Comparison of ENCODE assay signal across 11 cellular contexts in genomic region chr10:102397222-102398171, GRCh38. TPM values are rescaled to one million over a fixed set of nuclear protein-coding genes. Genes with fewer than 3 reads are reported as not detected.
DNase-seq lines count a peak whose midpoint lies in the region; FAIRE-seq and TF ChIP-seq lines count a peak whose summit lies in the region.
"Had no signal": no experiment of that assay in that cellular context is flagged by ENCODE, and none has a peak within 500 bp of the region (broad histone marks: within the 10 kb centered on the region; RNA-seq: fewer than 3 reads in every experiment).

No MANE protein-coding gene starts in this region.

- peaks cover 3% of the 10 kb centered on the region for H3K36me3 ChIP-seq in mammary epithelial cell (ENCODE audit: insufficient read depth, low read length)
- no peaks in the 10 kb centered on the region for H3K36me3 ChIP-seq in SU-DHL-6 (ENCODE audit: low read length)
- H3K36me3 ChIP-seq in kidney (ENCODE audit: control insufficient read depth in 1 of 2, insufficient read depth in 2 of 2, low read length in 2 of 2) = peaks cover 0 to 5% of the 10 kb centered on the region in 2 donors
- peaks cover 29 to 30% of the 10 kb centered on the region in 2 donors for H3K36me3 ChIP-seq in stomach smooth muscle (ENCODE audit: control insufficient read depth in 2 of 2, insufficient read depth in 2 of 2, low read length in 2 of 2)

- H3K9ac ChIP-seq in mammary epithelial cell (ENCODE audit: insufficient read depth, low read length) (no peak overlapping the region), SU-DHL-6 (ENCODE audit: low read length) (peak overlapping the region; percentile 91; the same call in 1 of the 2 replicates), kidney (ENCODE audit: low read length in 2 of 2) (peak overlapping the region in 1 of 2 donors; percentile 23), stomach smooth muscle (ENCODE audit: low read length in 2 of 2) (peak overlapping the region; percentile 87 to 89)

- no peaks in the 10 kb centered on the region for H3K9me2 ChIP-seq in SU-DHL-6 (replicated peaks; ENCODE audit: insufficient read depth, low read length)

- intact Hi-C loops in MCF 10A (cut with micrococcal nuclease) (no loop called here), mammary epithelial cell (cut with micrococcal nuclease) (no loop called here), kidney (cut with DNase I) (no loop called here)

- DNase-seq in MCF 10A (ENCODE audit: unreplicated experiment) (no peak), mammary epithelial cell (no peak), kidney (peak; percentile 38), RPMI8226 (no peak), NCI-H1105 (lab: John Stamatoyannopoulos, UW) (no peak), anterior cingulate cortex (lab: John Stamatoyannopoulos, UW) (no peak)
- DNase-seq: stimulated activated CD4-positive, alpha-beta T cell treated with anti-CD3 and anti-CD28 coated beads, Interleukin-2, amount 100 ng/mL, for 24 hours had no signal

- H3K27ac ChIP-seq in mammary epithelial cell (ENCODE audit: insufficient read depth, low read depth, low read length) = no peak overlapping the region
- H3K27ac ChIP-seq in SU-DHL-6 (ENCODE audit: low read depth, low read length) = peak overlapping the region; percentile 37
- H3K27ac ChIP-seq in kidney (ENCODE audit: low read depth in 2 of 2, low read length in 2 of 2) = no peak overlapping the region
- peak overlapping the region; percentile 100 for H3K27ac ChIP-seq in stomach smooth muscle (ENCODE audit: low read length)

- dilution Hi-C loops in mammary epithelial cell (cut with HindIII; ENCODE audit: low sequenced_read_pairs) = no loop called here

- H3K4me3 ChIP-seq in mammary epithelial cell (replicated peaks in 1 of 3; ENCODE audit: insufficient read depth in 1 of 3, low read depth in 2 of 3, low read length in 3 of 3) (no peak overlapping the region), SU-DHL-6 (ENCODE audit: insufficient read depth, low read length, poor library complexity, severe bottlenecking) (no peak overlapping the region), kidney (ENCODE audit: low read length in 2 of 2) (no peak overlapping the region), stomach smooth muscle (ENCODE audit: low read length in 2 of 2) (peak overlapping the region; percentile 81 to 94)

- H3K9me3 Mint-ChIP-seq in MCF 10A (ENCODE audit: unreplicated experiment) = no peaks in the 10 kb centered on the region

- in situ Hi-C loops in mammary epithelial cell (cut with MboI; ENCODE audit: low sequenced_read_pairs in 2 of 2) = no loop called here

- H2AFZ ChIP-seq in mammary epithelial cell (ENCODE audit: low read depth, low read length) (no peak overlapping the region), SU-DHL-6 (ENCODE audit: low read depth, low read length, severe bottlenecking) (no peak overlapping the region)

- H3K27me3 ChIP-seq in mammary epithelial cell (ENCODE audit: insufficient read depth, low read length) (no peaks in the 10 kb centered on the region), SU-DHL-6 (ENCODE audit: low read length) (no peaks in the 10 kb centered on the region), stomach smooth muscle (ENCODE audit: control insufficient read depth in 1 of 2, insufficient read depth in 2 of 2, low read length in 2 of 2) (no peaks in the 10 kb centered on the region)

- H3K4me1 ChIP-seq in mammary epithelial cell (ENCODE audit: insufficient read depth, low read length) (peaks cover 39% of the 10 kb centered on the region), kidney (ENCODE audit: control insufficient read depth in 1 of 2, insufficient read depth in 1 of 2, low read depth in 1 of 2, low read length in 2 of 2) (peaks cover 13 to 16% of the 10 kb centered on the region in 2 donors), stomach smooth muscle (ENCODE audit: control insufficient read depth, insufficient read depth, low read length) (peaks cover 82% of the 10 kb centered on the region)

- H3K9me3 ChIP-seq in mammary epithelial cell (replicated peaks; ENCODE audit: insufficient read depth, low read length) = no peaks in the 10 kb centered on the region
- H3K9me3 ChIP-seq in SU-DHL-6 (ENCODE audit: insufficient read depth, low read length) = no peaks in the 10 kb centered on the region
- no peaks in the 10 kb centered on the region for H3K9me3 ChIP-seq in kidney (ENCODE audit: control insufficient read depth in 1 of 2, low read length in 2 of 2)
- no peaks in the 10 kb centered on the region for H3K9me3 ChIP-seq in stomach smooth muscle (ENCODE audit: control insufficient read depth in 2 of 2, low read length in 2 of 2)

- no peaks in the 10 kb centered on the region for H4K20me1 ChIP-seq in mammary epithelial cell (ENCODE audit: insufficient read depth, low read length)
- H4K20me1 ChIP-seq in SU-DHL-6 (ENCODE audit: low read depth, low read length) = no peaks in the 10 kb centered on the region

- H3K4me2 ChIP-seq in mammary epithelial cell (ENCODE audit: insufficient read depth, low read depth, low read length) (no peak overlapping the region), SU-DHL-6 (ENCODE audit: low read depth, low read length, poor library complexity, severe bottlenecking) (peak overlapping the region; percentile 78)

- H3K4me3 Mint-ChIP-seq in MCF 10A (ENCODE audit: unreplicated experiment) = peak overlapping the region; percentile 92

- no peak overlapping the region for H3K27ac Mint-ChIP-seq in MCF 10A (ENCODE audit: low read depth, unreplicated experiment)

- peaks cover 53% of the 10 kb centered on the region for H3K36me3 Mint-ChIP-seq in MCF 10A (ENCODE audit: insufficient read depth, unreplicated experiment)

- BruUV-seq in MCF 10A (replicated peaks; lab: Mats Ljungman, UMichigan) (no TSS peak), mammary epithelial cell (replicated peaks; lab: Mats Ljungman, UMichigan) (no TSS peak)

- CTCF ChIA-PET in MCF 10A (lab: Yijun Ruan, JAX) = interaction anchor here (0.6 to 10.5 kb wide), 9 partner anchors 12 to 266 kb away, joined by 3 to 137 read pairs (median 4); partner anchors contain the start of gene FBXL15
- CTCF ChIA-PET in mammary epithelial cell (lab: Charles Lee; ENCODE audit: low non-redundant PET) = interaction anchor here (0.7 kb wide), 1 partner anchor 228 kb away, joined by 4 read pairs; no protein-coding TSS in a partner anchor

- H3K4me1 Mint-ChIP-seq in MCF 10A (ENCODE audit: insufficient read depth, unreplicated experiment) = peaks cover 22% of the 10 kb centered on the region

- peaks cover 18% of the 10 kb centered on the region; the same call in 1 of the 2 replicates for H3F3A ChIP-seq in SU-DHL-6 (ENCODE audit: insufficient read depth)

- TF ChIP-seq CTCF in MCF 10A (IDR thresholded peaks at IDR 0.05; ENCODE audit: unreplicated experiment) (no peak), mammary epithelial cell (conservative IDR thresholded peaks at IDR 0.05 in 1 of 2, IDR thresholded peaks at IDR 0.05 in 1 of 2; ENCODE audit: extremely low read depth in 1 of 2, insufficient read depth in 1 of 2, low read depth in 1 of 2, low read length in 2 of 2) (no peak), SU-DHL-6 (IDR thresholded peaks at IDR 0.05; ENCODE audit: insufficient read depth, low read length, poor library complexity, severe bottlenecking) (no peak), kidney (IDR thresholded peaks at IDR 0.05; ENCODE audit: borderline replicate concordance, extremely low read depth, insufficient read depth) (no peak)

- 87% methylated on average over 10 of the region's 14 CpGs for WGBS in mammary epithelial cell (ENCODE audit: low coverage, missing lambda C conversion rate)

- H3K79me2 ChIP-seq in mammary epithelial cell (ENCODE audit: insufficient read depth, low read length) = peaks cover 14% of the 10 kb centered on the region
- H3K79me2 ChIP-seq in SU-DHL-6 (ENCODE audit: insufficient read depth, low read length) = peaks cover 8% of the 10 kb centered on the region; the same call in 1 of the 2 replicates

- POLR2A ChIA-PET in MCF 10A (lab: Yijun Ruan, JAX) = interaction anchor here (0.9 to 5.4 kb wide), 4 partner anchors 25 to 168 kb away, joined by 4 to 96 read pairs (median 8); partner anchors contain the start of genes FBXL15 and GBF1

- no peaks in the 10 kb centered on the region for H3K27me3 Mint-ChIP-seq in MCF 10A (ENCODE audit: insufficient read depth, unreplicated experiment)

- FAIRE-seq in kidney (lab: Jason Lieb, UNC) = no peak

RNA-seq across cellular contexts. Expression of gene NFKB2, which starts 2.0 kb away (rescaled TPM):
- 60.9 and 76.2 TPM in 2 replicates for total RNA-seq in MCF 10A (2022)
- 10 to 100 TPM; 12.3 to 73.5 TPM for total RNA-seq in mammary epithelial cell
- polyA plus RNA-seq in mammary epithelial cell = 16.8 TPM
- polyA minus RNA-seq in mammary epithelial cell = 10.5 TPM
- total RNA-seq in kidney = 62.7 TPM
- 14.0 TPM for polyA plus RNA-seq in kidney (ENCODE audit: insufficient read depth, low read depth, low replicate concordance)

RNA-seq across cellular contexts. Expression of gene PSD, which starts 21.1 kb away (rescaled TPM):
- total RNA-seq in MCF 10A (2022) = 0.66 and 0.75 TPM in 2 replicates
- under 1 TPM; 0.50 to 0.82 TPM for total RNA-seq in mammary epithelial cell
- 0.16 TPM for polyA plus RNA-seq in mammary epithelial cell
- polyA minus RNA-seq in mammary epithelial cell = not detected
- 2.2 TPM for total RNA-seq in kidney
- 1.2 TPM for polyA plus RNA-seq in kidney (ENCODE audit: insufficient read depth, low read depth, low replicate concordance)
- total RNA-seq: M059J had no signal

RNA-seq across cellular contexts. Expression of gene FBXL15, which starts 23.1 kb away (rescaled TPM):
- 11.1 and 11.3 TPM in 2 replicates for total RNA-seq in MCF 10A (2022)
- total RNA-seq in mammary epithelial cell = 1 to 10 TPM; 5.0 to 7.0 TPM
- polyA plus RNA-seq in mammary epithelial cell = 6.5 TPM
- 0.41 TPM for polyA minus RNA-seq in mammary epithelial cell
- total RNA-seq in kidney = 17.9 TPM
- polyA plus RNA-seq in kidney (ENCODE audit: insufficient read depth, low read depth, low replicate concordance) = 28.0 TPM

RNA-seq across cellular contexts. Expression of gene CUEDC2, which starts 34.9 kb away (rescaled TPM):
- total RNA-seq in MCF 10A (2022) (55.0 and 64.5 TPM in 2 replicates), mammary epithelial cell (10 to 100 TPM; 32.0 to 49.5 TPM), kidney (50.9 TPM)
- polyA plus RNA-seq in mammary epithelial cell (68.1 TPM), kidney (ENCODE audit: insufficient read depth, low read depth, low replicate concordance) (117 TPM)
- 14.6 TPM for polyA minus RNA-seq in mammary epithelial cell

RNA-seq across cellular contexts. Expression of gene C10orf95, which starts 53.8 kb away (rescaled TPM):
- total RNA-seq in MCF 10A (2022) (0.49 and 0.63 TPM in 2 replicates), mammary epithelial cell (1 to 10 TPM; 1.5 to 2.0 TPM), kidney (2.7 TPM)
- polyA plus RNA-seq in mammary epithelial cell (1.2 TPM), kidney (ENCODE audit: insufficient read depth, low read depth, low replicate concordance) (0.62 TPM)
- polyA minus RNA-seq in mammary epithelial cell = not detected
- total RNA-seq: M059J had no signal
- polyA plus RNA-seq: BJ had no signal

Comparison
In these comparisons a context has a peak if more than half of its experiments do, and no peak if none do; other contexts are left out.
1. H3K27ac ChIP-seq: peak in SU-DHL-6 (single experiment) and stomach smooth muscle (single experiment); none in mammary epithelial cell (single experiment) and kidney (0 of 2).
2. H3K4me3 ChIP-seq: peak in stomach smooth muscle (2 of 2); none in mammary epithelial cell (0 of 3), SU-DHL-6 (single experiment) and kidney (0 of 2).